Comparison of ENCODE assay signal across 17 cellular contexts in the genomic region with DNA sequence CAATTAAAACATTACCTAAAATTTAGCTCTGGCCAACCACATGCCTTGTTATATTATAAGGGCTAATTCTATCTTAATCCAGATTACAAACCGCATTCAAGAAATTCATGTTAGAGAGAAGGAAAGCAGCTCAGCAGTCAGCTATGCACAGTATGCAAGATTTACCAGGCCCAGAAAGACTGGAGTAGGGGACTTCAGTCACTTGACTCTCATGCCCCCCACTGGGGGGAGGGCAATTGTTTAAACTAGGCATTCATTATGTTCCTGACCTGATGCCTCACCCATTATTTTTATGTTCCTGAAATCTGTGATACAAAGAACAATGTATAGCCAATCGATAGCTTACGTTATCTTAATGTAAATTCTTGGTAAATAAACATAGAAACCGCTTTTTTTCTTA.
DNase-seq lines count a peak whose midpoint lies in the region; ATAC-seq lines count a peak whose summit lies in the region.
"Had no signal": no experiment of that assay in that cellular context is flagged by ENCODE, and none has a peak within 500 bp of the region (broad histone marks: within the 10 kb centered on the region; RNA-seq: fewer than 3 reads in every experiment).

No MANE protein-coding gene starts in this region.

- H3K4me3 ChIP-seq in HUES48 (ENCODE audit: low read depth, low read length) (0 out of 2 replicates have a peak overlapping the region, but pooled peaks have one; percentile 9), mesendoderm (ENCODE audit: low read length) (no peak overlapping the region)
- H3K4me3 ChIP-seq: upper lobe of left lung had no signal

- H3K9ac ChIP-seq in HUES48 (ENCODE audit: low read depth, low read length) (no peak overlapping the region), mesendoderm (ENCODE audit: low read length) (no peak overlapping the region)
- H3K9ac ChIP-seq: KMS-11, parathyroid adenoma had no signal

- no peak overlapping the region for H4K8ac ChIP-seq in mesendoderm (ENCODE audit: low read depth, low read length)

- no peak overlapping the region for H3K4ac ChIP-seq in mesendoderm (ENCODE audit: low read depth, low read length)

- no peak overlapping the region for H2BK15ac ChIP-seq in mesendoderm (replicated peaks; ENCODE audit: low read depth)

- H4K5ac ChIP-seq in mesendoderm (ENCODE audit: low read length), result no peak overlapping the region

- H3K9me3 ChIP-seq in HUES48 (ENCODE audit: control insufficient read depth, insufficient read depth, low read length), result no peaks in the 10 kb centered on the region
- H3K9me3 ChIP-seq: upper lobe of left lung had no signal

- peaks cover 27 to 34% of the 10 kb centered on the region in 2 donors for H3K36me3 Mint-ChIP-seq in stimulated activated naive B cell treated with anti-CD40 and anti-IgM and Interleukin-4, amounts not matched to agents 10 μg/mL and 1 μg/mL and 100 μg/mL, for 72 hours

- ATAC-seq in stimulated activated naive B cell treated with anti-CD40 and anti-IgM and Interleukin-4, amounts not matched to agents 10 μg/mL and 1 μg/mL and 100 μg/mL, for 72 hours (replicated peaks), result no peak
- ATAC-seq: effector memory CD8-positive, alpha-beta T cell; PC-3 had no signal

- peaks cover 3% of the 10 kb centered on the region for H3K79me1 ChIP-seq in mesendoderm (ENCODE audit: low read length)

- no peaks in the 10 kb centered on the region for H3K36me3 ChIP-seq in HUES48 (ENCODE audit: control insufficient read depth, insufficient read depth, low read length)
- H3K36me3 ChIP-seq in mesendoderm (ENCODE audit: control insufficient read depth, insufficient read depth, low read length), result no peaks in the 10 kb centered on the region
- H3K36me3 ChIP-seq: upper lobe of left lung had no signal

- no peak overlapping the region for H2AK5ac ChIP-seq in mesendoderm (ENCODE audit: low read length)

- no peak overlapping the region for H3K4me3 Mint-ChIP-seq in stimulated activated naive B cell treated with anti-CD40 and anti-IgM and Interleukin-4, amounts not matched to agents 10 μg/mL and 1 μg/mL and 100 μg/mL, for 72 hours
- H3K4me3 Mint-ChIP-seq: effector memory CD8-positive, alpha-beta T cell had no signal

- H3K9me3 Mint-ChIP-seq in stimulated activated naive B cell treated with anti-CD40 and anti-IgM and Interleukin-4, amounts not matched to agents 10 μg/mL and 1 μg/mL and 100 μg/mL, for 72 hours, result peaks cover 8 to 10% of the 10 kb centered on the region in 2 donors
- H3K9me3 Mint-ChIP-seq: effector memory CD8-positive, alpha-beta T cell had no signal

- H3K56ac ChIP-seq in mesendoderm (ENCODE audit: low read length), result no peak overlapping the region

- no peak overlapping the region for H2BK120ac ChIP-seq in mesendoderm (ENCODE audit: low read depth, low read length)

- peaks cover 27% of the 10 kb centered on the region for H3K79me2 ChIP-seq in mesendoderm (ENCODE audit: control insufficient read depth, insufficient read depth, low read length)
- H3K79me2 ChIP-seq: parathyroid adenoma had no signal

- H3K27me3 ChIP-seq in HUES48 (ENCODE audit: control insufficient read depth, insufficient read depth, low read length), result no peaks in the 10 kb centered on the region
- H3K27me3 ChIP-seq in mesendoderm (ENCODE audit: insufficient read depth, low read length, poor library complexity), result no peaks in the 10 kb centered on the region
- H3K27me3 ChIP-seq: upper lobe of left lung had no signal

- H3K4me1 Mint-ChIP-seq in stimulated activated naive B cell treated with anti-CD40 and anti-IgM and Interleukin-4, amounts not matched to agents 10 μg/mL and 1 μg/mL and 100 μg/mL, for 72 hours, result peaks cover 37 to 70% of the 10 kb centered on the region in 2 donors

- H3K27ac Mint-ChIP-seq in stimulated activated naive B cell treated with anti-CD40 and anti-IgM and Interleukin-4, amounts not matched to agents 10 μg/mL and 1 μg/mL and 100 μg/mL, for 72 hours, result no peak overlapping the region
- H3K27ac Mint-ChIP-seq: effector memory CD8-positive, alpha-beta T cell had no signal

- DNase-seq in EH (ENCODE audit: low read depth) (peak; percentile 9), astrocyte of the hippocampus (ENCODE audit: low read depth, low spot score) (peak; percentile 26), mesendoderm (peak; percentile 92), cerebellar nuclear complex (lab: John Stamatoyannopoulos, UW) (no peak), foreskin melanocyte (no peak)
- DNase-seq in stimulated activated CD4-positive, alpha-beta T cell treated with anti-CD3 and anti-CD28 coated beads, Interleukin-1b, Interleukin-23, amount 100 ng/mL, for 48 hours, result no peak
- DNase-seq in stimulated activated naive B cell treated with anti-CD40 and anti-IgM and Interleukin-4, amounts not matched to agents 10 μg/mL and 1 μg/mL and 100 μg/mL, for 72 hours, result no peak
- DNase-seq: effector memory CD8-positive, alpha-beta T cell; glutamatergic neuron; NCI-H2029 treated with DMSO at 0.1 percent for 48 hours; NCI-H524 treated with DMSO at 0.1 percent for 48 hours; PC-3; stimulated activated CD4-positive, alpha-beta T cell treated with anti-CD3 and anti-CD28 coated beads, Interleukin-4, amount 100 ng/mL, for 24 hours; upper lobe of left lung had no signal

- H3K4me1 ChIP-seq in HUES48 (ENCODE audit: control insufficient read depth, insufficient read depth, low read length) (peaks cover 72% of the 10 kb centered on the region), mesendoderm (ENCODE audit: control insufficient read depth, low read depth, low read length) (peaks cover 5% of the 10 kb centered on the region)

- H3K18ac ChIP-seq in mesendoderm (ENCODE audit: low read length), result no peak overlapping the region

- H3K23ac ChIP-seq in mesendoderm (ENCODE audit: low read length), result no peak overlapping the region

- WGBS in mesendoderm (ENCODE audit: extremely low coverage, insufficient coverage, low lambda C conversion rate), result no CpG with 5 or more reads among the region's 4 CpGs

- H2BK5ac ChIP-seq in mesendoderm (ENCODE audit: low read length), result no peak overlapping the region

- H3K27me3 Mint-ChIP-seq in stimulated activated naive B cell treated with anti-CD40 and anti-IgM and Interleukin-4, amounts not matched to agents 10 μg/mL and 1 μg/mL and 100 μg/mL, for 72 hours, result no peaks in the 10 kb centered on the region
- H3K27me3 Mint-ChIP-seq: effector memory CD8-positive, alpha-beta T cell had no signal

- H3K27ac ChIP-seq in HUES48 (ENCODE audit: low read depth, low read length) (peak overlapping the region; percentile 83), mesendoderm (ENCODE audit: low read depth, low read length) (no peak overlapping the region)
- H3K27ac ChIP-seq: KMS-11, parathyroid adenoma, upper lobe of left lung had no signal

- H3K4me2 ChIP-seq in mesendoderm (ENCODE audit: low read length), result no peak overlapping the region
- H3K4me2 ChIP-seq: KMS-11 had no signal

Comparison
In these comparisons a context has a peak if more than half of its experiments do, and no peak if none do; other contexts are left out.
1. DNase-seq: peak in EH (single experiment), astrocyte of the hippocampus (single experiment) and mesendoderm (single experiment); none in cerebellar nuclear complex (0 of 2), stimulated activated CD4-positive, alpha-beta T cell treated with anti-CD3 and anti-CD28 coated beads, Interleukin-1b, Interleukin-23, amount 100 ng/mL, for 48 hours (single experiment), foreskin melanocyte (single experiment) and stimulated activated naive B cell treated with anti-CD40 and anti-IgM and Interleukin-4, amounts not matched to agents 10 μg/mL and 1 μg/mL and 100 μg/mL, for 72 hours (single experiment).